ENCODE assay signal across 8 cellular contexts in genomic region chr3:184540777-184541681, GRCh38. TPM values are rescaled to one million over a fixed set of nuclear protein-coding genes. Genes with fewer than 3 reads are reported as not detected.
DNase-seq lines count a peak whose midpoint lies in the region; ATAC-seq, FAIRE-seq and TF ChIP-seq lines count a peak whose summit lies in the region.

No MANE protein-coding gene starts in this region.

- no peaks in the 10 kb centered on the region for H3K4me1 ChIP-seq in astrocyte (ENCODE audit: insufficient read depth, low read length)
- no peaks in the 10 kb centered on the region for H3K4me1 ChIP-seq in keratinocyte (ENCODE audit: control insufficient read depth, extremely low read depth, insufficient read depth, low read length)

- no peaks in the 10 kb centered on the region for H3K9me3 ChIP-seq in astrocyte (ENCODE audit: insufficient read depth, low read depth, low read length)
- no peaks in the 10 kb centered on the region for H3K9me3 ChIP-seq in keratinocyte (ENCODE audit: control insufficient read depth, low read depth, low read length)

- H3K27ac ChIP-seq in astrocyte (ENCODE audit: low read depth, low read length) (no peak overlapping the region), keratinocyte (ENCODE audit: control insufficient read depth, insufficient read depth, low read length) (no peak overlapping the region)

- H2AFZ ChIP-seq in astrocyte (ENCODE audit: low read depth, low read length) (no peak overlapping the region), keratinocyte (ENCODE audit: control insufficient read depth, low read length) (peak overlapping the region; percentile 30)

- H3K9me3 Mint-ChIP-seq in T-helper 2 cell treated with Interferon-gamma antibody and Interleukin-4, amounts not matched to agents 5 μg/mL and 100 μg/mL, for 36 hours: no peaks in the 10 kb centered on the region
- H3K9me3 Mint-ChIP-seq in astrocyte (ENCODE audit: unreplicated experiment): no peaks in the 10 kb centered on the region

- H3K36me3 Mint-ChIP-seq in T-helper 2 cell treated with Interferon-gamma antibody and Interleukin-4, amounts not matched to agents 5 μg/mL and 100 μg/mL, for 36 hours (ENCODE audit: low read depth): no peaks in the 10 kb centered on the region
- no peaks in the 10 kb centered on the region for H3K36me3 Mint-ChIP-seq in astrocyte (ENCODE audit: low read depth, unreplicated experiment)

- peak; percentile 63 for TF ChIP-seq CTCF in astrocyte (IDR thresholded peaks at IDR 0.05; ENCODE audit: insufficient read depth, low read depth, low read length)
- TF ChIP-seq CTCF in keratinocyte (optimal IDR thresholded peaks at IDR 0.05 in 1 of 3, IDR thresholded peaks at IDR 0.05 in 1 of 3, conservative IDR thresholded peaks at IDR 0.05 in 1 of 3; ENCODE audit: extremely low read depth in 1 of 3, insufficient read depth in 2 of 3, low read length in 3 of 3): peak; percentile 91 to 96 (median 95)

- DNase-seq in ELR (ENCODE audit: low read depth) (peak; percentile 55), NCI-H1092 treated with DMSO at 0.1 percent for 48 hours (lab: John Stamatoyannopoulos, UW) (peak; percentile 54), astrocyte (ENCODE audit: low read depth) (no peak), keratinocyte (ENCODE audit: low read depth, low spot score) (no peak), globus pallidus (ENCODE audit: low spot score) (no peak)
- DNase-seq in T-helper 2 cell treated with Interferon-gamma antibody and Interleukin-4, amounts not matched to agents 5 μg/mL and 100 μg/mL, for 36 hours (ENCODE audit: low spot score): peak; percentile 59
- peak; percentile 69 to 75 for DNase-seq in stimulated activated CD4-positive, alpha-beta T cell treated with anti-CD3 and anti-CD28 coated beads, Interleukin-4, amount 100 ng/mL, for 48 hours (ENCODE audit: low read depth in 2 of 2)

- H3K4me2 ChIP-seq in astrocyte (ENCODE audit: low read length) (no peak overlapping the region), keratinocyte (ENCODE audit: control insufficient read depth, extremely low read depth, insufficient read depth, low read depth, low read length) (peak overlapping the region; percentile 53)

- dilution Hi-C loops in keratinocyte (cut with MboI; ENCODE audit: extremely low pct_ligation_motif_present, low sequenced_read_pairs): no loop called here

- H3K4me3 ChIP-seq in astrocyte (ENCODE audit: insufficient read depth, low read depth, low read length) (no peak overlapping the region), keratinocyte (ENCODE audit: control insufficient read depth in 2 of 3, extremely low read depth in 1 of 3, insufficient read depth in 2 of 3, low read depth in 1 of 3, low read length in 3 of 3) (no peak overlapping the region)

- no peak overlapping the region for H3K4me3 Mint-ChIP-seq in T-helper 2 cell treated with Interferon-gamma antibody and Interleukin-4, amounts not matched to agents 5 μg/mL and 100 μg/mL, for 36 hours
- H3K4me3 Mint-ChIP-seq in astrocyte (ENCODE audit: unreplicated experiment): no peak overlapping the region

- no peaks in the 10 kb centered on the region for H3K79me2 ChIP-seq in astrocyte (ENCODE audit: insufficient read depth, low read length)
- H3K79me2 ChIP-seq in keratinocyte (ENCODE audit: control insufficient read depth, insufficient read depth, low read length): no peaks in the 10 kb centered on the region

- no peak overlapping the region for H3K27ac Mint-ChIP-seq in T-helper 2 cell treated with Interferon-gamma antibody and Interleukin-4, amounts not matched to agents 5 μg/mL and 100 μg/mL, for 36 hours
- no peak overlapping the region for H3K27ac Mint-ChIP-seq in astrocyte (ENCODE audit: unreplicated experiment)

- H3K9me1 ChIP-seq in keratinocyte (ENCODE audit: control insufficient read depth, extremely low read depth, insufficient read depth, low read length): no peaks in the 10 kb centered on the region

- no peak for ATAC-seq in GM18861 (IDR thresholded peaks at IDR 0.05; ENCODE audit: unreplicated experiment)

- H3K9ac ChIP-seq in astrocyte (ENCODE audit: low read length) (no peak overlapping the region), keratinocyte (ENCODE audit: control insufficient read depth, extremely low read depth, insufficient read depth, low read length) (no peak overlapping the region)

- FAIRE-seq in astrocyte (lab: Jason Lieb, UNC): no peak
- FAIRE-seq in keratinocyte (lab: Jason Lieb, UNC): peak; percentile 86

- peaks cover 4% of the 10 kb centered on the region for H3K4me1 Mint-ChIP-seq in T-helper 2 cell treated with Interferon-gamma antibody and Interleukin-4, amounts not matched to agents 5 μg/mL and 100 μg/mL, for 36 hours (ENCODE audit: low read depth)
- H3K4me1 Mint-ChIP-seq in astrocyte (ENCODE audit: low read depth, unreplicated experiment): no peaks in the 10 kb centered on the region

- peaks cover 37% of the 10 kb centered on the region for H3K27me3 Mint-ChIP-seq in T-helper 2 cell treated with Interferon-gamma antibody and Interleukin-4, amounts not matched to agents 5 μg/mL and 100 μg/mL, for 36 hours (ENCODE audit: low read depth)
- peaks cover 56% of the 10 kb centered on the region for H3K27me3 Mint-ChIP-seq in astrocyte (ENCODE audit: low read depth, unreplicated experiment)

- H3K36me3 ChIP-seq in astrocyte (ENCODE audit: insufficient read depth, low read length): no peaks in the 10 kb centered on the region
- no peaks in the 10 kb centered on the region for H3K36me3 ChIP-seq in keratinocyte (ENCODE audit: control insufficient read depth in 2 of 2, extremely low read depth in 1 of 2, insufficient read depth in 2 of 2, low read length in 2 of 2)

- H4K20me1 ChIP-seq in astrocyte (ENCODE audit: insufficient read depth, low read length) (no peaks in the 10 kb centered on the region), keratinocyte (ENCODE audit: control insufficient read depth, extremely low read depth, insufficient read depth, low read length) (no peaks in the 10 kb centered on the region)

- H3K27me3 ChIP-seq in astrocyte (ENCODE audit: insufficient read depth, low read length) (peaks cover 51% of the 10 kb centered on the region), keratinocyte (ENCODE audit: control insufficient read depth, extremely low read depth, insufficient read depth, low read length) (peaks cover 11% of the 10 kb centered on the region)

RNA-seq across cellular contexts. Expression of gene EPHB3, which starts 20.6 kb away (rescaled TPM):
- 17.2 and 27.0 TPM in 2 replicates for total RNA-seq in astrocyte
- 2.2 to 6.7 TPM (median 3.7 TPM) in 3 replicates for polyA plus RNA-seq in keratinocyte
- polyA plus RNA-seq in keratinocyte (2011; ENCODE audit: low read depth): 13.7 TPM
- polyA plus RNA-seq in keratinocyte (2011; cell fraction: cytosol; rRNA removed): 1.3 and 3.2 TPM in 2 replicates
- 21.1 and 21.6 TPM in 2 replicates for polyA plus RNA-seq in keratinocyte (2011; cell fraction: nucleus; rRNA removed)
- polyA plus RNA-seq in keratinocyte (2012; ENCODE audit: low replicate concordance): 8.3 and 66.7 TPM in 2 replicates
- 8.0 to 36.6 TPM (median 14.7 TPM) in 3 replicates for polyA minus RNA-seq in keratinocyte
- polyA minus RNA-seq in keratinocyte (2011; cell fraction: cytosol; rRNA and poly(A)+ RNA removed): 7.1 TPM
- 28.8 and 31.2 TPM in 2 replicates for polyA minus RNA-seq in keratinocyte (2011; cell fraction: nucleus; rRNA and poly(A)+ RNA removed)

Comparison
In these comparisons a context has a peak if more than half of its experiments do, and no peak if none do; other contexts are left out.
1. DNase-seq: peak in ELR (single experiment), NCI-H1092 treated with DMSO at 0.1 percent for 48 hours (single experiment), T-helper 2 cell treated with Interferon-gamma antibody and Interleukin-4, amounts not matched to agents 5 μg/mL and 100 μg/mL, for 36 hours (single experiment) and stimulated activated CD4-positive, alpha-beta T cell treated with anti-CD3 and anti-CD28 coated beads, Interleukin-4, amount 100 ng/mL, for 48 hours (2 of 2); none in astrocyte (single experiment), keratinocyte (single experiment) and globus pallidus (single experiment).